Comparison of ENCODE assay signal across 1 cellular context in genomic region chr10:130787252-130787651, GRCh38.
TF ChIP-seq lines count a peak whose summit lies in the region.

No MANE protein-coding gene starts in this region.

TF ChIP-seq in SK-N-SH treated with all-trans-retinoic acid at 6 μM for 48 hours, 23 proteins besides CTCF, POLR2A, EP300 and RAD21 (continued from another document):
- no peak for TF ChIP-seq TSHZ2 (CRISPR knock-in tag; IDR thresholded peaks at IDR 0.05)
- no peak for TF ChIP-seq ARNTL (CRISPR knock-in tag; IDR thresholded peaks at IDR 0.05; ENCODE audit: borderline replicate concordance, low read depth)
- no peak for TF ChIP-seq TOX (CRISPR knock-in tag; IDR thresholded peaks at IDR 0.05; ENCODE audit: borderline replicate concordance)
- no peak for TF ChIP-seq OSR1 (CRISPR knock-in tag; IDR thresholded peaks at IDR 0.05)
- TF ChIP-seq CREB5 (CRISPR knock-in tag; IDR thresholded peaks at IDR 0.05; ENCODE audit: low read depth) = no peak
- no peak for TF ChIP-seq PPARA (CRISPR knock-in tag; IDR thresholded peaks at IDR 0.05; ENCODE audit: borderline replicate concordance)
- TF ChIP-seq ZNF70 (CRISPR knock-in tag; IDR thresholded peaks at IDR 0.05) = no peak
- TF ChIP-seq CSDC2 (CRISPR knock-in tag; IDR thresholded peaks at IDR 0.05) = no peak
- TF ChIP-seq ISL1 (CRISPR knock-in tag; IDR thresholded peaks at IDR 0.05) = no peak
- no peak for TF ChIP-seq GLIS3 (CRISPR knock-in tag; IDR thresholded peaks at IDR 0.05)
- no peak for TF ChIP-seq ESRRG (CRISPR knock-in tag; IDR thresholded peaks at IDR 0.05)
- TF ChIP-seq PATZ1 (CRISPR knock-in tag; IDR thresholded peaks at IDR 0.05; ENCODE audit: borderline replicate concordance) = no peak
- no peak for TF ChIP-seq ZC3H10 (CRISPR knock-in tag; IDR thresholded peaks at IDR 0.05)
- no peak for TF ChIP-seq RARB (CRISPR knock-in tag; IDR thresholded peaks at IDR 0.05)
- no peak for TF ChIP-seq ZFP30 (CRISPR knock-in tag; IDR thresholded peaks at IDR 0.05)
